Comparison of ENCODE assay signal across 17 cellular contexts in the genomic region with DNA sequence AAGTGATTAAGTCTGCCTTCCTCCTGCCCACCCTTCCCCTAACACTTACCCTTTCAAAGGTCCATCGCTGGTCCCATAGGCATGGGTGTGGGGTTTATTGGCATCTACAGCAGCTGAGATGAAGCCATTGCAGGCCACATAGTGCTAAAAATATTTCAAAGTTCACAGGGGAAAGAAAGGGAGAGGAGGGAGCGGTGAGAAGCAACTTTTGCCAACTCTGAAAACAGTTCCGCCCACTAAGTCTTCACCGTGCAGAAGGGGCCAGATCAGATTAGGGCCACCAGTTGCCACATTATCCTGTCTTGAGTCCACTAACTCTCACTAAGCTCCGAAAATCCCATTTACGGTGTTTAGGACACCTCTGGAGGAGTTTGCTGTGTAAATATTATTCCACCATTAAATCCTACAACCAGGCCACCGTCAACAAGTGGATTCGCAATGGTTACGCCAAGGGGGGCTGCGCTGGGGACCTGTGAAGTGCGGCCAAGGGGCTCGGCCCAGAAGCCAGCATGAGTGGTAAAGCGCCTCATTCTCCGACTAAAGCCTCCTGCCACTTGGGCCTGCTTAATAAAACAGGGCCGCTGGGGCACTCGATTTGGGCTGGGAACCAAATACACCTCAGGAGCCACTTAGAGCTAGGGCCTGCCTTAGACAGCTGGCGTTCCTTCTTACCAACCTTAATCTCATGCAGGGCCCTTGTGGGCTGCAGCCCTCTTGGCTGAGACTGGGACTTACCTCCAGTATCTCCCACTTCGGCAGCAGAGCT.
DNase-seq lines count a peak whose midpoint lies in the region; ATAC-seq and TF ChIP-seq lines count a peak whose summit lies in the region.
"Had no signal": no experiment of that assay in that cellular context is flagged by ENCODE, and none has a peak within 500 bp of the region (broad histone marks: within the 10 kb centered on the region; RNA-seq: fewer than 3 reads in every experiment).

No MANE protein-coding gene starts in this region.

- intact Hi-C loops in left ventricle myocardium superior (cut with micrococcal nuclease) (no loop called here), left ventricle myocardium inferior (cut with micrococcal nuclease) (no loop called here)

- ATAC-seq in left ventricle myocardium superior, result peak; percentile 18
- no peak for ATAC-seq in GM18858 (IDR thresholded peaks at IDR 0.05; ENCODE audit: unreplicated experiment)
- ATAC-seq in GM21619 (IDR thresholded peaks at IDR 0.05; ENCODE audit: unreplicated experiment), result no peak
- ATAC-seq: Panc1 had no signal

- H3K27me3 ChIP-seq in left ventricle myocardium inferior (ENCODE audit: low read depth) (peaks cover 67% of the 10 kb centered on the region), osteoblast (ENCODE audit: insufficient read depth, low read length) (peaks cover 10% of the 10 kb centered on the region)
- H3K27me3 ChIP-seq: BLaER1 had no signal

- H3K79me2 ChIP-seq in osteoblast (ENCODE audit: insufficient read depth, low read length), result no peaks in the 10 kb centered on the region

- H3K36me3 ChIP-seq in left ventricle myocardium inferior (no peaks in the 10 kb centered on the region), osteoblast (ENCODE audit: insufficient read depth, low read length) (no peaks in the 10 kb centered on the region)
- H3K36me3 ChIP-seq: BLaER1 had no signal

- H3K4me3 ChIP-seq in left ventricle myocardium inferior (no peak overlapping the region), fibroblast of the aortic adventitia (ENCODE audit: low read depth, low read length) (no peak overlapping the region), osteoblast (ENCODE audit: insufficient read depth, low read length) (no peak overlapping the region)
- H3K4me3 ChIP-seq: BLaER1 had no signal

- H3K27ac ChIP-seq in left ventricle myocardium inferior (replicated peaks) (no peak overlapping the region), osteoblast (ENCODE audit: low read depth, low read length) (no peak overlapping the region)
- H3K27ac ChIP-seq: BLaER1 had no signal

- TF ChIP-seq CTCF in left ventricle myocardium inferior (IDR thresholded peaks at IDR 0.05; ENCODE audit: borderline replicate concordance), result no peak
- TF ChIP-seq CTCF in fibroblast of the aortic adventitia (IDR thresholded peaks at IDR 0.05; ENCODE audit: insufficient read depth, low read length), result no peak
- no peak for TF ChIP-seq CTCF in osteoblast (IDR thresholded peaks at IDR 0.05; ENCODE audit: extremely low read depth, low read depth, low read length)

- H2AFZ ChIP-seq in osteoblast (ENCODE audit: low read length), result no peak overlapping the region

- H3K4me1 ChIP-seq in left ventricle myocardium inferior (no peaks in the 10 kb centered on the region), osteoblast (ENCODE audit: insufficient read depth, low read length) (peaks cover 3% of the 10 kb centered on the region)
- H3K4me1 ChIP-seq: BLaER1 had no signal

- H4K20me1 ChIP-seq in osteoblast (ENCODE audit: insufficient read depth, low read length), result no peaks in the 10 kb centered on the region
- H4K20me1 ChIP-seq: BLaER1 had no signal

- no peak for DNase-seq in left ventricle myocardium superior
- DNase-seq in left ventricle myocardium inferior, result no peak
- DNase-seq in fibroblast of the aortic adventitia (ENCODE audit: low read depth), result peak; percentile 87
- DNase-seq in osteoblast (ENCODE audit: insufficient read length, low spot score, missing footprints), result peak; percentile 85
- no peak for DNase-seq in glomerular visceral epithelial cell (ENCODE audit: extremely low spot score)
- DNase-seq in NK-92 (lab: John Stamatoyannopoulos, UW; ENCODE audit: unreplicated experiment), result no peak
- DNase-seq: 8988T, HFFc6, MV-4-11, NCI-H1436 treated with DMSO at 0.1 percent for 48 hours, NCI-H2081, NCI-H526 treated with DMSO at 0.1 percent for 48 hours, Right ventricle myocardium superior had no signal

- no peak overlapping the region for H3K4me2 ChIP-seq in osteoblast (ENCODE audit: insufficient read depth, low read length)
- H3K4me2 ChIP-seq: BLaER1 had no signal

- H3K9me3 ChIP-seq in left ventricle myocardium inferior (replicated peaks) (peaks cover 14% of the 10 kb centered on the region), osteoblast (ENCODE audit: low read depth, low read length) (no peaks in the 10 kb centered on the region)

Comparison
In these comparisons a context has a peak if more than half of its experiments do, and no peak if none do; other contexts are left out.
1. DNase-seq: peak in fibroblast of the aortic adventitia (single experiment) and osteoblast (single experiment); none in left ventricle myocardium superior (single experiment), left ventricle myocardium inferior (single experiment), glomerular visceral epithelial cell (single experiment) and NK-92 (single experiment).